In genomic region chr3:71490692-71491091, GRCh38 we compare ENCODE assay signal across 17 cellular contexts.
A peak's percentile ranks its signal among the peaks of the same experiment; 100 is the strongest.
DNase-seq lines count a peak whose midpoint lies in the region; ATAC-seq and TF ChIP-seq lines count a peak whose summit lies in the region.
"Had no signal": no experiment of that assay in that cellular context is flagged by ENCODE, and none has a peak within 500 bp of the region (broad histone marks: within the 10 kb centered on the region; RNA-seq: fewer than 3 reads in every experiment).

No MANE protein-coding gene starts in this region.

- H3K27ac ChIP-seq in CD4-positive, alpha-beta T cell (ENCODE audit: low read depth, low read length): peak overlapping the region; percentile 88
- H3K27ac ChIP-seq in CD8-positive, alpha-beta memory T cell (ENCODE audit: low read depth, low read length): no peak overlapping the region
- no peak overlapping the region for H3K27ac ChIP-seq in A673 (ENCODE audit: low read depth, low read length, poor library complexity, severe bottlenecking)
- no peak overlapping the region for H3K27ac ChIP-seq in adrenal gland

- no TSS peak for BruUV-seq in A673 (replicated peaks; lab: Mats Ljungman, UMichigan)

- no peaks in the 10 kb centered on the region for H3K27me3 Mint-ChIP-seq in activated T-cell treated with anti-CD3 and anti-CD28 coated beads, Interleukin-2, amount 50 U/mL, for 4 hours (ENCODE audit: low read depth)
- H3K27me3 Mint-ChIP-seq in CD4-positive, alpha-beta T cell: no peaks in the 10 kb centered on the region
- no peaks in the 10 kb centered on the region for H3K27me3 Mint-ChIP-seq in CD8-positive, alpha-beta memory T cell
- H3K27me3 Mint-ChIP-seq in activated naive CD8-positive, alpha-beta T cell treated with anti-CD3 and anti-CD28 coated beads, Interleukin-2, amount 50 U/mL, for 24 hours: no peaks in the 10 kb centered on the region

- WGBS in adrenal gland, 4 donors: 95 to 100% (median 99%) methylated on average over 3 of the region's 3 CpGs

- peaks cover 87% of the 10 kb centered on the region for H3K4me1 ChIP-seq in CD8-positive, alpha-beta memory T cell (ENCODE audit: insufficient read depth, low read length)
- H3K4me1 ChIP-seq in A673 (ENCODE audit: insufficient read depth, low read length, poor library complexity, severe bottlenecking): no peaks in the 10 kb centered on the region
- no peaks in the 10 kb centered on the region for H3K4me1 ChIP-seq in adrenal gland (replicated peaks in 1 of 2)

- H3K9me3 ChIP-seq in CD4-positive, alpha-beta T cell (ENCODE audit: control insufficient read depth, low read length): no peaks in the 10 kb centered on the region
- no peaks in the 10 kb centered on the region for H3K9me3 ChIP-seq in CD8-positive, alpha-beta memory T cell (ENCODE audit: low read length)
- no peaks in the 10 kb centered on the region for H3K9me3 ChIP-seq in A673 (ENCODE audit: low read depth, low read length, poor library complexity, severe bottlenecking)
- peaks cover 0 to 5% (median 0%) of the 10 kb centered on the region in 3 donors for H3K9me3 ChIP-seq in adrenal gland (replicated peaks in 1 of 3)

- POLR2A ChIA-PET in CD4-positive, alpha-beta T cell (lab: Charles Lee): interaction anchor here (0.6 to 2.3 kb wide), 14 partner anchors 9 to 426 kb away, joined by 3 to 37 read pairs (median 5); partner anchors contain the start of gene FOXP1
- POLR2A ChIA-PET in CD8-positive, alpha-beta memory T cell (lab: Charles Lee): interaction anchor here (0.7 kb wide), 1 partner anchor 406 kb away, joined by 3 read pairs; no protein-coding TSS in a partner anchor
- POLR2A ChIA-PET in A673 (lab: Charles Lee; ENCODE audit: low non-redundant PET): no interaction called here

- TF ChIP-seq POLR2A in adrenal gland (IDR thresholded peaks at IDR 0.05): no peak

- peaks cover 89% of the 10 kb centered on the region for H3K4me1 Mint-ChIP-seq in activated T-cell treated with anti-CD3 and anti-CD28 coated beads, Interleukin-2, amount 50 U/mL, for 4 hours (ENCODE audit: low read depth)
- H3K4me1 Mint-ChIP-seq in CD4-positive, alpha-beta T cell (ENCODE audit: low read depth): peaks cover 91% of the 10 kb centered on the region
- peaks cover 80 to 97% (median 92%) of the 10 kb centered on the region in 3 donors for H3K4me1 Mint-ChIP-seq in CD8-positive, alpha-beta memory T cell
- peaks cover 95% of the 10 kb centered on the region for H3K4me1 Mint-ChIP-seq in activated naive CD8-positive, alpha-beta T cell treated with anti-CD3 and anti-CD28 coated beads, Interleukin-2, amount 50 U/mL, for 24 hours

- peaks cover 14% of the 10 kb centered on the region for H3K36me3 Mint-ChIP-seq in activated T-cell treated with anti-CD3 and anti-CD28 coated beads, Interleukin-2, amount 50 U/mL, for 4 hours (ENCODE audit: insufficient read depth)
- peaks cover 57% of the 10 kb centered on the region for H3K36me3 Mint-ChIP-seq in CD4-positive, alpha-beta T cell (ENCODE audit: low read depth)
- H3K36me3 Mint-ChIP-seq in CD8-positive, alpha-beta memory T cell: peaks cover 11 to 46% (median 25%) of the 10 kb centered on the region in 3 donors
- peaks cover 27% of the 10 kb centered on the region for H3K36me3 Mint-ChIP-seq in activated naive CD8-positive, alpha-beta T cell treated with anti-CD3 and anti-CD28 coated beads, Interleukin-2, amount 50 U/mL, for 24 hours (ENCODE audit: low read depth)

- CTCF ChIA-PET in CD4-positive, alpha-beta T cell (lab: Charles Lee): interaction anchor here (1.4 to 1.5 kb wide), 2 partner anchors 34 to 61 kb away, joined by 3 to 4 read pairs; no protein-coding TSS in a partner anchor
- CTCF ChIA-PET in CD8-positive, alpha-beta memory T cell (lab: Charles Lee): interaction anchor here (1.1 to 1.8 kb wide), 5 partner anchors 21 to 47 kb away, joined by 3 to 8 read pairs (median 6); no protein-coding TSS in a partner anchor
- CTCF ChIA-PET in A673 (lab: Charles Lee): no interaction called here

- H3K9me3 Mint-ChIP-seq in activated T-cell treated with anti-CD3 and anti-CD28 coated beads, Interleukin-2, amount 50 U/mL, for 4 hours: no peaks in the 10 kb centered on the region
- peaks cover 3% of the 10 kb centered on the region for H3K9me3 Mint-ChIP-seq in CD4-positive, alpha-beta T cell
- peaks cover 0 to 3% (median 0%) of the 10 kb centered on the region in 5 donors for H3K9me3 Mint-ChIP-seq in CD8-positive, alpha-beta memory T cell
- peaks cover 12% of the 10 kb centered on the region for H3K9me3 Mint-ChIP-seq in activated naive CD8-positive, alpha-beta T cell treated with anti-CD3 and anti-CD28 coated beads, Interleukin-2, amount 50 U/mL, for 24 hours

- no peak for TF ChIP-seq CTCF in CD4-positive, alpha-beta T cell (IDR thresholded peaks at IDR 0.05)
- TF ChIP-seq CTCF in A673 (conservative IDR thresholded peaks at IDR 0.05; ENCODE audit: low read depth, low read length) (no peak), adrenal gland (IDR thresholded peaks at IDR 0.05) (no peak)

- H3K27ac Mint-ChIP-seq in CD4-positive, alpha-beta T cell: peak overlapping the region; percentile 95
- peak overlapping the region in 5 of 8 donors; percentile 57 to 99 (median 94) for H3K27ac Mint-ChIP-seq in CD8-positive, alpha-beta memory T cell
- peak overlapping the region; percentile 95 for H3K27ac Mint-ChIP-seq in activated naive CD8-positive, alpha-beta T cell treated with anti-CD3 and anti-CD28 coated beads, Interleukin-2, amount 50 U/mL, for 24 hours

- peak; percentile 42 to 44 for ATAC-seq in activated T-cell treated with anti-CD3 and anti-CD28 coated beads, Interleukin-2, amount 50 U/mL, for 4 hours
- ATAC-seq in CD4-positive, alpha-beta T cell (ENCODE audit: poor library complexity): no peak
- ATAC-seq in activated naive CD8-positive, alpha-beta T cell treated with anti-CD3 and anti-CD28 coated beads, Interleukin-2, amount 50 U/mL, for 24 hours: no peak
- ATAC-seq in Right ventricle myocardium inferior: no peak
- ATAC-seq: Panc1 had no signal

- peak overlapping the region; percentile 32 for H3K4me3 ChIP-seq in CD8-positive, alpha-beta memory T cell (ENCODE audit: low read length)
- H3K4me3 ChIP-seq in A673 (ENCODE audit: low read depth, low read length, poor library complexity, severe bottlenecking) (no peak overlapping the region), adrenal gland (no peak overlapping the region)

- no peaks in the 10 kb centered on the region for H3K27me3 ChIP-seq in CD4-positive, alpha-beta T cell (ENCODE audit: control insufficient read depth, insufficient read depth, low read length)
- no peaks in the 10 kb centered on the region for H3K27me3 ChIP-seq in CD8-positive, alpha-beta memory T cell (ENCODE audit: insufficient read depth, low read length, poor library complexity, severe bottlenecking)
- H3K27me3 ChIP-seq in A673 (replicated peaks; ENCODE audit: insufficient read depth, low read depth, low read length, poor library complexity): no peaks in the 10 kb centered on the region
- no peaks in the 10 kb centered on the region for H3K27me3 ChIP-seq in adrenal gland

- no peaks in the 10 kb centered on the region for H3K36me3 ChIP-seq in CD8-positive, alpha-beta memory T cell (ENCODE audit: insufficient read depth, low read length)
- H3K36me3 ChIP-seq in A673 (ENCODE audit: insufficient read depth, low read length, poor library complexity, severe bottlenecking): peaks cover 3% of the 10 kb centered on the region
- no peaks in the 10 kb centered on the region for H3K36me3 ChIP-seq in adrenal gland (replicated peaks in 1 of 2)

- no peak overlapping the region for H3K4me3 Mint-ChIP-seq in activated T-cell treated with anti-CD3 and anti-CD28 coated beads, Interleukin-2, amount 50 U/mL, for 4 hours
- peak overlapping the region; percentile 84 for H3K4me3 Mint-ChIP-seq in CD4-positive, alpha-beta T cell
- peak overlapping the region in 5 of 7 donors; percentile 15 to 92 (median 63) for H3K4me3 Mint-ChIP-seq in CD8-positive, alpha-beta memory T cell
- no peak overlapping the region for H3K4me3 Mint-ChIP-seq in activated naive CD8-positive, alpha-beta T cell treated with anti-CD3 and anti-CD28 coated beads, Interleukin-2, amount 50 U/mL, for 24 hours
- H3K4me3 Mint-ChIP-seq: IgD-negative memory B cell had no signal

- DNase-seq in activated T-cell treated with anti-CD3 and anti-CD28 coated beads, Interleukin-2, amount 50 U/mL, for 4 hours: no peak
- DNase-seq in activated T-cell treated with anti-CD3 and anti-CD28 coated beads, Interleukin-2, amount 50 U/mL, for 1 hour: no peak
- DNase-seq in CD4-positive, alpha-beta T cell: no peak
- peak in 1 of 5 donors; percentile 45 for DNase-seq in CD8-positive, alpha-beta memory T cell
- no peak for DNase-seq in activated naive CD8-positive, alpha-beta T cell treated with anti-CD3 and anti-CD28 coated beads, Interleukin-2, amount 50 U/mL, for 24 hours
- DNase-seq in Right ventricle myocardium inferior (ENCODE audit: missing footprints): no peak
- no peak for DNase-seq in A673 (ENCODE audit: low spot score)
- no peak for DNase-seq in adrenal gland
- DNase-seq: H7, NCI-H1105, NCI-H2029 treated with DMSO at 0.1 percent for 48 hours, NCI-H2171, NCI-H345, NCI-H524, NCI-H82 had no signal

- intact Hi-C loops in CD4-positive, alpha-beta T cell (cut with DNase I, micrococcal nuclease): loop anchor here in 1 of 2 experiments (5.0 kb wide), 3 partner anchors 183 to 478 kb away; no protein-coding TSS in a partner anchor
- intact Hi-C loops in Right ventricle myocardium inferior (cut with DNase I) (no loop called here), A673 (cut with micrococcal nuclease; ENCODE audit: unreplicated experiment) (no loop called here), adrenal gland (cut with DNase I) (no loop called here)

Comparison
In these comparisons a context has a peak if more than half of its experiments do, and no peak if none do; other contexts are left out.
1. ATAC-seq: peak in activated T-cell treated with anti-CD3 and anti-CD28 coated beads, Interleukin-2, amount 50 U/mL, for 4 hours (2 of 2); none in CD4-positive, alpha-beta T cell (single experiment), activated naive CD8-positive, alpha-beta T cell treated with anti-CD3 and anti-CD28 coated beads, Interleukin-2, amount 50 U/mL, for 24 hours (single experiment) and Right ventricle myocardium inferior (single experiment).
2. H3K4me3 Mint-ChIP-seq: peak in CD4-positive, alpha-beta T cell (single experiment) and CD8-positive, alpha-beta memory T cell (5 of 7); none in activated T-cell treated with anti-CD3 and anti-CD28 coated beads, Interleukin-2, amount 50 U/mL, for 4 hours (single experiment) and activated naive CD8-positive, alpha-beta T cell treated with anti-CD3 and anti-CD28 coated beads, Interleukin-2, amount 50 U/mL, for 24 hours (single experiment).
3. Peak in every context shown above with its lines, with median percentiles within 50 percentile points of each other: H3K27ac Mint-ChIP-seq.